Comparison of ENCODE assay signal across 8 cellular contexts in genomic region chr2:23385351-23385747, GRCh38. TPM values are rescaled to one million over a fixed set of nuclear protein-coding genes. Genes with fewer than 3 reads are reported as not detected.
A peak's percentile ranks its signal among the peaks of the same experiment; 100 is the strongest.
DNase-seq lines count a peak whose midpoint lies in the region; ATAC-seq and TF ChIP-seq lines count a peak whose summit lies in the region.

No MANE protein-coding gene starts in this region.

- H3K27ac Mint-ChIP-seq in activated CD4-positive, alpha-beta T cell treated with anti-CD3 and anti-CD28 coated beads, Interleukin-2, amount 10 ng/mL, durations not matched to agents 24 days and 14 days: no peak overlapping the region

- H3K4me3 ChIP-seq in GM06990 (replicated peaks; ENCODE audit: low read depth, low read length): peak overlapping the region; percentile 76
- peak overlapping the region; percentile 66 for H3K4me3 ChIP-seq in parathyroid adenoma (ENCODE audit: low read depth, low read length)

- no peak overlapping the region for H3K27ac ChIP-seq in parathyroid adenoma

- TF ChIP-seq CTCF in GM06990 (IDR thresholded peaks at IDR 0.05; ENCODE audit: insufficient read depth, low read length, poor library complexity, severe bottlenecking) (no peak), parathyroid adenoma (IDR thresholded peaks at IDR 0.05) (no peak)

- H3K36me3 ChIP-seq in GM06990 (ENCODE audit: control insufficient read depth, insufficient read depth, low read length) (no peaks in the 10 kb centered on the region), parathyroid adenoma (ENCODE audit: control insufficient read depth, insufficient read depth, low read length) (no peaks in the 10 kb centered on the region)

- H3K27me3 Mint-ChIP-seq in activated CD4-positive, alpha-beta T cell treated with anti-CD3 and anti-CD28 coated beads, Interleukin-2, amount 10 ng/mL, durations not matched to agents 24 days and 14 days: peaks cover 71% of the 10 kb centered on the region

- peaks cover 24% of the 10 kb centered on the region for H3K4me1 Mint-ChIP-seq in activated CD4-positive, alpha-beta T cell treated with anti-CD3 and anti-CD28 coated beads, Interleukin-2, amount 10 ng/mL, durations not matched to agents 24 days and 14 days

- intact Hi-C loops in activated CD4-positive, alpha-beta T cell treated with anti-CD3 and anti-CD28 coated beads, Interleukin-2, amount 10 ng/mL, durations not matched to agents 24 days and 14 days (cut with micrococcal nuclease): no loop called here

- no peaks in the 10 kb centered on the region for H3K79me2 ChIP-seq in parathyroid adenoma

- H3K9me3 ChIP-seq in parathyroid adenoma (ENCODE audit: control insufficient read depth, low read length): no peaks in the 10 kb centered on the region

- peaks cover 1% of the 10 kb centered on the region for H3K36me3 Mint-ChIP-seq in activated CD4-positive, alpha-beta T cell treated with anti-CD3 and anti-CD28 coated beads, Interleukin-2, amount 10 ng/mL, durations not matched to agents 24 days and 14 days (ENCODE audit: low read depth)

- ATAC-seq in GM21390 (IDR thresholded peaks at IDR 0.05; ENCODE audit: unreplicated experiment) (peak; percentile 22), HG03558 (IDR thresholded peaks at IDR 0.05; ENCODE audit: extremely low read depth, unreplicated experiment) (peak; percentile 15)

- H3K4me2 ChIP-seq in parathyroid adenoma (ENCODE audit: low read length): peak overlapping the region; percentile 95

- DNase-seq in GM06990 (ENCODE audit: extremely low read depth, insufficient read length): peak; percentile 52
- peak; percentile 78 for DNase-seq in activated CD4-positive, alpha-beta T cell treated with anti-CD3 and anti-CD28 coated beads, Interleukin-2, amount 10 ng/mL, durations not matched to agents 24 days and 14 days
- DNase-seq in germinal center (ENCODE audit: low spot score): peak; percentile 62
- DNase-seq in HT-29 (ENCODE audit: low spot score): no peak
- DNase-seq in cortex of kidney (lab: John Stamatoyannopoulos, UW): no peak

- H2AFZ ChIP-seq in parathyroid adenoma: peak overlapping the region; percentile 82

- H3K27me3 ChIP-seq in GM06990 (replicated peaks; ENCODE audit: control insufficient read depth, insufficient read depth, low read length) (no peaks in the 10 kb centered on the region; the same call in 1 of the 2 replicates), parathyroid adenoma (ENCODE audit: control insufficient read depth, insufficient read depth, low read length) (no peaks in the 10 kb centered on the region)

- H3K4me1 ChIP-seq in parathyroid adenoma: peaks cover 9% of the 10 kb centered on the region

- no peak overlapping the region for H3K9ac ChIP-seq in parathyroid adenoma

- no peaks in the 10 kb centered on the region for H3K9me3 Mint-ChIP-seq in activated CD4-positive, alpha-beta T cell treated with anti-CD3 and anti-CD28 coated beads, Interleukin-2, amount 10 ng/mL, durations not matched to agents 24 days and 14 days

- peak overlapping the region; percentile 43 for H3K4me3 Mint-ChIP-seq in activated CD4-positive, alpha-beta T cell treated with anti-CD3 and anti-CD28 coated beads, Interleukin-2, amount 10 ng/mL, durations not matched to agents 24 days and 14 days

RNA-seq across cellular contexts. Expression of gene KLHL29, which starts 0.4 kb away (rescaled TPM):
- total RNA-seq in activated CD4-positive, alpha-beta T cell treated with anti-CD3 and anti-CD28 coated beads, Interleukin-2, amount 10 ng/mL, durations not matched to agents 24 days and 14 days: 3.7 and 3.8 TPM in 2 replicates
- total RNA-seq in HT-29 (2014; rRNA removed; shearing (Covaris generic)): 0.18 and 0.94 TPM in 2 replicates

Comparison
In these comparisons a context has a peak if more than half of its experiments do, and no peak if none do; other contexts are left out.
1. DNase-seq: peak in GM06990 (single experiment), activated CD4-positive, alpha-beta T cell treated with anti-CD3 and anti-CD28 coated beads, Interleukin-2, amount 10 ng/mL, durations not matched to agents 24 days and 14 days (single experiment) and germinal center (single experiment); none in HT-29 (single experiment) and cortex of kidney (single experiment).